2 cellular contexts compared by ENCODE assay signal in genomic region chr10:72134785-72135765, GRCh38.
TF ChIP-seq lines count a peak whose summit lies in the region.

No MANE protein-coding gene starts in this region.

TF ChIP-seq in GM12878, 131 proteins besides CTCF, POLR2A, EP300 and RAD21:
- peak; percentile 65; the same call in 1 of the 2 replicates for TF ChIP-seq PAX5 (IDR thresholded peaks at IDR 0.05; ENCODE audit: borderline replicate concordance, low read depth, low read length)
- peak; percentile 24 to 35; a peak in 2 of 4 replicates for TF ChIP-seq IKZF2 (IDR thresholded peaks at IDR 0.05)
- no peak for TF ChIP-seq RELB (IDR thresholded peaks at IDR 0.05; ENCODE audit: low read depth)
- TF ChIP-seq ZNF24 (IDR thresholded peaks at IDR 0.05): no peak
- TF ChIP-seq NBN (IDR thresholded peaks at IDR 0.05): 0 out of 2 replicates have a peak, but pooled peaks have one; percentile 29
- TF ChIP-seq SPI1 (IDR thresholded peaks at IDR 0.05; ENCODE audit: borderline replicate concordance, insufficient read depth, low read depth, low read length): peak; percentile 43; the same call in 1 of the 2 replicates

TF ChIP-seq in SK-N-SH treated with all-trans-retinoic acid at 6 μM for 48 hours, 23 proteins besides CTCF, POLR2A, EP300 and RAD21:
- no peak for TF ChIP-seq POU6F1 (CRISPR knock-in tag; IDR thresholded peaks at IDR 0.05; ENCODE audit: borderline replicate concordance, low read depth)
- TF ChIP-seq ISL1 (CRISPR knock-in tag; IDR thresholded peaks at IDR 0.05): no peak
- TF ChIP-seq ZNF8 (CRISPR knock-in tag; IDR thresholded peaks at IDR 0.05): no peak
- TF ChIP-seq ZNF70 (CRISPR knock-in tag; IDR thresholded peaks at IDR 0.05): no peak
- TF ChIP-seq GLIS3 (CRISPR knock-in tag; IDR thresholded peaks at IDR 0.05): no peak
- no peak for TF ChIP-seq ARNTL (CRISPR knock-in tag; IDR thresholded peaks at IDR 0.05; ENCODE audit: borderline replicate concordance, low read depth)
- TF ChIP-seq PPARA (CRISPR knock-in tag; IDR thresholded peaks at IDR 0.05; ENCODE audit: borderline replicate concordance): no peak
- TF ChIP-seq TCF4 (CRISPR knock-in tag; IDR thresholded peaks at IDR 0.05; ENCODE audit: borderline replicate concordance): no peak
- TF ChIP-seq RARB (CRISPR knock-in tag; IDR thresholded peaks at IDR 0.05): no peak
- TF ChIP-seq BACH2 (CRISPR knock-in tag; IDR thresholded peaks at IDR 0.05; ENCODE audit: borderline replicate concordance): no peak
- TF ChIP-seq TOX (CRISPR knock-in tag; IDR thresholded peaks at IDR 0.05; ENCODE audit: borderline replicate concordance): no peak
- TF ChIP-seq ZC3H10 (CRISPR knock-in tag; IDR thresholded peaks at IDR 0.05): no peak
- TF ChIP-seq ZNF565 (CRISPR knock-in tag; conservative IDR thresholded peaks at IDR 0.05; ENCODE audit: low read depth): no peak
- TF ChIP-seq TSHZ2 (CRISPR knock-in tag; IDR thresholded peaks at IDR 0.05): no peak
- TF ChIP-seq ZFP3 (CRISPR knock-in tag; IDR thresholded peaks at IDR 0.05): no peak
- no peak for TF ChIP-seq ZFP30 (CRISPR knock-in tag; IDR thresholded peaks at IDR 0.05)
- no peak for TF ChIP-seq PATZ1 (CRISPR knock-in tag; IDR thresholded peaks at IDR 0.05; ENCODE audit: borderline replicate concordance)
- TF ChIP-seq SNAI2 (CRISPR knock-in tag; IDR thresholded peaks at IDR 0.05): no peak
